In genomic region chr18:79720359-79720733, GRCh38 we compare ENCODE assay signal across 1 cellular context.
TF ChIP-seq lines count a peak whose summit lies in the region.

No MANE protein-coding gene starts in this region.

TF ChIP-seq in K562, 482 proteins besides CTCF, POLR2A, EP300 and RAD21 (continued from another document):
- TF ChIP-seq, protein P1, sequence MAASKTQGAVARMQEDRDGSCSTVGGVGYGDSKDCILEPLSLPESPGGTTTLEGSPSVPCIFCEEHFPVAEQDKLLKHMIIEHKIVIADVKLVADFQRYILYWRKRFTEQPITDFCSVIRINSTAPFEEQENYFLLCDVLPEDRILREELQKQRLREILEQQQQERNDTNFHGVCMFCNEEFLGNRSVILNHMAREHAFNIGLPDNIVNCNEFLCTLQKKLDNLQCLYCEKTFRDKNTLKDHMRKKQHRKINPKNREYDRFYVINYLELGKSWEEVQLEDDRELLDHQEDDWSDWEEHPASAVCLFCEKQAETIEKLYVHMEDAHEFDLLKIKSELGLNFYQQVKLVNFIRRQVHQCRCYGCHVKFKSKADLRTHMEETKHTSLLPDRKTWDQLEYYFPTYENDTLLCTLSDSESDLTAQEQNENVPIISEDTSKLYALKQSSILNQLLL (CRISPR knock-in tag; IDR thresholded peaks at IDR 0.05; ENCODE audit: borderline replicate concordance) = no peak
- TF ChIP-seq GABPB1 (CRISPR knock-in tag; IDR thresholded peaks at IDR 0.05) (peak; percentile 84), HDAC3 (IDR thresholded peaks at IDR 0.05; ENCODE audit: borderline replicate concordance, partially characterized antibody) (no peak), ZBTB7A (IDR thresholded peaks at IDR 0.05; ENCODE audit: borderline replicate concordance, control insufficient read depth, low read depth, low read length) (no peak), ATF1 (CRISPR knock-in tag; IDR thresholded peaks at IDR 0.05) (no peak), ATF1 (tag; IDR thresholded peaks at IDR 0.05) (peak; percentile 77), ZNF212 (CRISPR knock-in tag; IDR thresholded peaks at IDR 0.05) (no peak), YBX1 (IDR thresholded peaks at IDR 0.05) (no peak), TBP (optimal IDR thresholded peaks at IDR 0.05; ENCODE audit: low read depth, low read length) (no peak), SNAPC5 (CRISPR knock-in tag; IDR thresholded peaks at IDR 0.05) (no peak), CREM (IDR thresholded peaks at IDR 0.05; ENCODE audit: low read depth) (peak; percentile 72), ZNF830 (CRISPR knock-in tag; IDR thresholded peaks at IDR 0.05) (no peak), CHCHD3 (CRISPR knock-in tag; IDR thresholded peaks at IDR 0.05) (no peak), HMG20A (CRISPR knock-in tag; conservative IDR thresholded peaks at IDR 0.05) (no peak), TOE1 (IDR thresholded peaks at IDR 0.05; ENCODE audit: borderline replicate concordance) (no peak), TOE1 (CRISPR knock-in tag; IDR thresholded peaks at IDR 0.05; ENCODE audit: borderline replicate concordance, low read depth) (no peak), ZC3H11A (IDR thresholded peaks at IDR 0.05; ENCODE audit: low read depth, low read length) (no peak), AFF1 (IDR thresholded peaks at IDR 0.05; ENCODE audit: low read depth in 1 of 2, partially characterized antibody in 2 of 2) (no peak), AFF4 (CRISPR knock-in tag; IDR thresholded peaks at IDR 0.05) (no peak), ZNF445 (CRISPR knock-in tag; IDR thresholded peaks at IDR 0.05; ENCODE audit: low read depth) (no peak), TAF9B (IDR thresholded peaks at IDR 0.05; ENCODE audit: partially characterized antibody) (no peak), NCOA4 (IDR thresholded peaks at IDR 0.05; ENCODE audit: partially characterized antibody) (no peak), ZNF507 (tag; conservative IDR thresholded peaks at IDR 0.05) (no peak), CBX1 (IDR thresholded peaks at IDR 0.05; ENCODE audit: low read depth) (no peak), CHD2 (IDR thresholded peaks at IDR 0.05; ENCODE audit: low read depth, low read length) (no peak)
- TF ChIP-seq, protein P2, sequence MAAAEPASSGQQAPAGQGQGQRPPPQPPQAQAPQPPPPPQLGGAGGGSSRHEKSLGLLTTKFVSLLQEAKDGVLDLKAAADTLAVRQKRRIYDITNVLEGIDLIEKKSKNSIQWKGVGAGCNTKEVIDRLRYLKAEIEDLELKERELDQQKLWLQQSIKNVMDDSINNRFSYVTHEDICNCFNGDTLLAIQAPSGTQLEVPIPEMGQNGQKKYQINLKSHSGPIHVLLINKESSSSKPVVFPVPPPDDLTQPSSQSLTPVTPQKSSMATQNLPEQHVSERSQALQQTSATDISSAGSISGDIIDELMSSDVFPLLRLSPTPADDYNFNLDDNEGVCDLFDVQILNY (CRISPR knock-in tag; IDR thresholded peaks at IDR 0.05) = no peak
- TF ChIP-seq, protein P3, sequence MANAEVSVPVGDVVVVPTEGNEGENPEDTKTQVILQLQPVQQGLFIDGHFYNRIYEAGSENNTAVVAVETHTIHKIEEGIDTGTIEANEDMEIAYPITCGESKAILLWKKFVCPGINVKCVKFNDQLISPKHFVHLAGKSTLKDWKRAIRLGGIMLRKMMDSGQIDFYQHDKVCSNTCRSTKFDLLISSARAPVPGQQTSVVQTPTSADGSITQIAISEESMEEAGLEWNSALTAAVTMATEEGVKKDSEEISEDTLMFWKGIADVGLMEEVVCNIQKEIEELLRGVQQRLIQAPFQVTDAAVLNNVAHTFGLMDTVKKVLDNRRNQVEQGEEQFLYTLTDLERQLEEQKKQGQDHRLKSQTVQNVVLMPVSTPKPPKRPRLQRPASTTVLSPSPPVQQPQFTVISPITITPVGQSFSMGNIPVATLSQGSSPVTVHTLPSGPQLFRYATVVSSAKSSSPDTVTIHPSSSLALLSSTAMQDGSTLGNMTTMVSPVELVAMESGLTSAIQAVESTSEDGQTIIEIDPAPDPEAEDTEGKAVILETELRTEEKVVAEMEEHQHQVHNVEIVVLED (CRISPR knock-in tag; IDR thresholded peaks at IDR 0.05) = no peak
- TF ChIP-seq, protein P4, sequence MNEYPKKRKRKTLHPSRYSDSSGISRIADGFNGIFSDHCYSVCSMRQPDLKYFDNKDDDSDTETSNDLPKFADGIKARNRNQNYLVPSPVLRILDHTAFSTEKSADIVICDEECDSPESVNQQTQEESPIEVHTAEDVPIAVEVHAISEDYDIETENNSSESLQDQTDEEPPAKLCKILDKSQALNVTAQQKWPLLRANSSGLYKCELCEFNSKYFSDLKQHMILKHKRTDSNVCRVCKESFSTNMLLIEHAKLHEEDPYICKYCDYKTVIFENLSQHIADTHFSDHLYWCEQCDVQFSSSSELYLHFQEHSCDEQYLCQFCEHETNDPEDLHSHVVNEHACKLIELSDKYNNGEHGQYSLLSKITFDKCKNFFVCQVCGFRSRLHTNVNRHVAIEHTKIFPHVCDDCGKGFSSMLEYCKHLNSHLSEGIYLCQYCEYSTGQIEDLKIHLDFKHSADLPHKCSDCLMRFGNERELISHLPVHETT (CRISPR knock-in tag; conservative IDR thresholded peaks at IDR 0.05 in 1 of 2, IDR thresholded peaks at IDR 0.05 in 1 of 2) = no peak
- TF ChIP-seq, protein P5, sequence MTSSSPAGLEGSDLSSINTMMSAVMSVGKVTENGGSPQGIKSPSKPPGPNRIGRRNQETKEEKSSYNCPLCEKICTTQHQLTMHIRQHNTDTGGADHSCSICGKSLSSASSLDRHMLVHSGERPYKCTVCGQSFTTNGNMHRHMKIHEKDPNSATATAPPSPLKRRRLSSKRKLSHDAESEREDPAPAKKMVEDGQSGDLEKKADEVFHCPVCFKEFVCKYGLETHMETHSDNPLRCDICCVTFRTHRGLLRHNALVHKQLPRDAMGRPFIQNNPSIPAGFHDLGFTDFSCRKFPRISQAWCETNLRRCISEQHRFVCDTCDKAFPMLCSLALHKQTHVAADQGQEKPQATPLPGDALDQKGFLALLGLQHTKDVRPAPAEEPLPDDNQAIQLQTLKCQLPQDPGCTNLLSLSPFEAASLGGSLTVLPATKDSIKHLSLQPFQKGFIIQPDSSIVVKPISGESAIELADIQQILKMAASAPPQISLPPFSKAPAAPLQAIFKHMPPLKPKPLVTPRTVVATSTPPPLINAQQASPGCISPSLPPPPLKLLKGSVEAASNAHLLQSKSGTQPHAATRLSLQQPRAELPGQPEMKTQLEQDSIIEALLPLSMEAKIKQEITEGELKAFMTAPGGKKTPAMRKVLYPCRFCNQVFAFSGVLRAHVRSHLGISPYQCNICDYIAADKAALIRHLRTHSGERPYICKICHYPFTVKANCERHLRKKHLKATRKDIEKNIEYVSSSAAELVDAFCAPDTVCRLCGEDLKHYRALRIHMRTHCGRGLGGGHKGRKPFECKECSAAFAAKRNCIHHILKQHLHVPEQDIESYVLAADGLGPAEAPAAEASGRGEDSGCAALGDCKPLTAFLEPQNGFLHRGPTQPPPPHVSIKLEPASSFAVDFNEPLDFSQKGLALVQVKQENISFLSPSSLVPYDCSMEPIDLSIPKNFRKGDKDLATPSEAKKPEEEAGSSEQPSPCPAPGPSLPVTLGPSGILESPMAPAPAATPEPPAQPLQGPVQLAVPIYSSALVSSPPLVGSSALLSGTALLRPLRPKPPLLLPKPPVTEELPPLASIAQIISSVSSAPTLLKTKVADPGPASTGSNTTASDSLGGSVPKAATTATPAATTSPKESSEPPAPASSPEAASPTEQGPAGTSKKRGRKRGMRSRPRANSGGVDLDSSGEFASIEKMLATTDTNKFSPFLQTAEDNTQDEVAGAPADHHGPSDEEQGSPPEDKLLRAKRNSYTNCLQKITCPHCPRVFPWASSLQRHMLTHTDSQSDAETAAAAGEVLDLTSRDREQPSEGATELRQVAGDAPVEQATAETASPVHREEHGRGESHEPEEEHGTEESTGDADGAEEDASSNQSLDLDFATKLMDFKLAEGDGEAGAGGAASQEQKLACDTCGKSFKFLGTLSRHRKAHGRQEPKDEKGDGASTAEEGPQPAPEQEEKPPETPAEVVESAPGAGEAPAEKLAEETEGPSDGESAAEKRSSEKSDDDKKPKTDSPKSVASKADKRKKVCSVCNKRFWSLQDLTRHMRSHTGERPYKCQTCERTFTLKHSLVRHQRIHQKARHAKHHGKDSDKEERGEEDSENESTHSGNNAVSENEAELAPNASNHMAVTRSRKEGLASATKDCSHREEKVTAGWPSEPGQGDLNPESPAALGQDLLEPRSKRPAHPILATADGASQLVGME (CRISPR knock-in tag; IDR thresholded peaks at IDR 0.05) = no peak
- TF ChIP-seq, protein P6, sequence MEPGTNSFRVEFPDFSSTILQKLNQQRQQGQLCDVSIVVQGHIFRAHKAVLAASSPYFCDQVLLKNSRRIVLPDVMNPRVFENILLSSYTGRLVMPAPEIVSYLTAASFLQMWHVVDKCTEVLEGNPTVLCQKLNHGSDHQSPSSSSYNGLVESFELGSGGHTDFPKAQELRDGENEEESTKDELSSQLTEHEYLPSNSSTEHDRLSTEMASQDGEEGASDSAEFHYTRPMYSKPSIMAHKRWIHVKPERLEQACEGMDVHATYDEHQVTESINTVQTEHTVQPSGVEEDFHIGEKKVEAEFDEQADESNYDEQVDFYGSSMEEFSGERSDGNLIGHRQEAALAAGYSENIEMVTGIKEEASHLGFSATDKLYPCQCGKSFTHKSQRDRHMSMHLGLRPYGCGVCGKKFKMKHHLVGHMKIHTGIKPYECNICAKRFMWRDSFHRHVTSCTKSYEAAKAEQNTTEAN (CRISPR knock-in tag; IDR thresholded peaks at IDR 0.05) = no peak
